Comparison of ENCODE assay signal across 8 cellular contexts in the genomic region with DNA sequence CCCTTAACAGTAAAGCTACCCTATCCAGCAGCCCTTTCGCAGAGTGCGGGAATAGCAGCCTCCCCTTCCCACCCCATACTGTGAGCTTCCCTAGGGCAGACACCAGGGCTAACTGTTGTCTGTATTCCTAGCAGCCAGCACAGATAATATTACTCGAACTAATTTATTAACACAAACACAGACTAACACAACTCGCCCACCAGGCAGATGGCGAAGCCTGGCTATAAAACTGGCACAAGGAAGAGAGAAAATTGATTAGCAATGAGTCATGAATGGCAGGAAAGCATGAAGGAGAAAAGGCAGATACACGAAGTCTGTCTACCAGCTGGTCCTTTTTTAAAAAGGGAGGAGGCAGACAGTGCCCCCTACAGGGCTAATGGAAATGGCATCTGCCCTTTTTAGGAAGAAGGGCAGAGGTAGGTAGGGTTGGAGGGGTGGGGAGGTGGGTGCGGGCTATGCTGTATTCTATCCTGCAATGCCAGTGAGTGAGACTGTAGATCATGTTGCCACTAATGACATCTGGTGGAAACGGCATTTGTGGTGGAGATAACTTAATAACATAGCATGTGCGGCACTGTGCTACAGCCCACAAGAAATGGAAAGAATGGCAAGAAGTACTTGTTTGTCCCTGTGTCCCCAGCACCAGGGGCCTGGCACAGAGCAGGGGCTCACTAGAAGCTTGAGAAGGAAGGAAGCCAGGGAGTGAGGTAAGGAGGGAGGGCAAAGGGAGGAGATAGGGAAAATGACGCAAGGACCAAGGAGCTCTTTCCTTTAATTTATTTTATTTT. TPM values are rescaled to one million over a fixed set of nuclear protein-coding genes. Genes with fewer than 3 reads are reported as not detected.
DNase-seq lines count a peak whose midpoint lies in the region; ATAC-seq and TF ChIP-seq lines count a peak whose summit lies in the region.

No MANE protein-coding gene starts in this region.

- 55 to 58% methylated on average over 10 of the region's 10 CpGs for WGBS in heart right ventricle, 2 donors
- 36% methylated on average over 8 of the region's 10 CpGs for WGBS in mesenchymal stem cell

- H3K4ac ChIP-seq in mesenchymal stem cell (ENCODE audit: low read depth in 1 of 2, low read length in 2 of 2), result peak overlapping the region in 1 of 2 experiments; percentile 51

- H2AK5ac ChIP-seq in mesenchymal stem cell (ENCODE audit: low read length, severe bottlenecking), result peak overlapping the region; percentile 55

- intact Hi-C loops in heart right ventricle (cut with DNase I), result loop anchor here in 3 of 10 donors (2.0 to 5.0 kb wide), 2 partner anchors 87 to 100 kb away; partner anchors contain the start of gene CITED4 (in 2 of the 3)
- intact Hi-C loops in cardiac septum (cut with DNase I), result no loop called here
- intact Hi-C loops in activated CD4-positive, alpha-beta T cell treated with anti-CD3 and anti-CD28 coated beads for 36 hours (cut with DNase I, micrococcal nuclease), result loop anchor here in 1 of 2 experiments (1.0 kb wide), 1 partner anchor 101 kb away; no protein-coding TSS in a partner anchor

- peak overlapping the region; percentile 49 for H2BK120ac ChIP-seq in mesenchymal stem cell (ENCODE audit: low read depth, low read length)

- ATAC-seq in heart right ventricle, result peak in 4 of 8 donors; percentile 45 to 61 (median 50)
- peak; percentile 85 for ATAC-seq in activated CD4-positive, alpha-beta T cell treated with anti-CD3 and anti-CD28 coated beads for 36 hours
- ATAC-seq in HG03025 (IDR thresholded peaks at IDR 0.05; ENCODE audit: low FRiP score, unreplicated experiment), result no peak

- H4K91ac ChIP-seq in mesenchymal stem cell (ENCODE audit: low read length), result peak overlapping the region; percentile 89

- peak; percentile 25 to 73 (median 56) for TF ChIP-seq CTCF in heart right ventricle (IDR thresholded peaks at IDR 0.05)

- H3K4me3 Mint-ChIP-seq in activated CD4-positive, alpha-beta T cell treated with anti-CD3 and anti-CD28 coated beads for 36 hours, result no peak overlapping the region

- H3K27ac Mint-ChIP-seq in activated CD4-positive, alpha-beta T cell treated with anti-CD3 and anti-CD28 coated beads for 36 hours, result no peak overlapping the region

- peak overlapping the region; percentile 58 for H2BK5ac ChIP-seq in mesenchymal stem cell (ENCODE audit: low read depth, low read length, poor library complexity, severe bottlenecking)

- H3K4me3 ChIP-seq in heart right ventricle (no peak overlapping the region), mesenchymal stem cell (ENCODE audit: insufficient read depth in 1 of 2, low read depth in 1 of 2, low read length in 2 of 2) (no peak overlapping the region)

- no peaks in the 10 kb centered on the region for H3K9me3 Mint-ChIP-seq in activated CD4-positive, alpha-beta T cell treated with anti-CD3 and anti-CD28 coated beads for 36 hours (ENCODE audit: low read depth)

- H3K9ac ChIP-seq in mesenchymal stem cell (ENCODE audit: low read length), result peak overlapping the region; percentile 11

- H3K27ac ChIP-seq in heart right ventricle (no peak overlapping the region), mesenchymal stem cell (ENCODE audit: low read length, poor library complexity, severe bottlenecking) (peak overlapping the region; percentile 87)

- CTCF ChIA-PET in activated CD4-positive, alpha-beta T cell treated with anti-CD3 and anti-CD28 coated beads for 36 hours (lab: Charles Lee), result interaction anchor here (0.5 to 11.1 kb wide), 27 partner anchors 9 to 466 kb away, joined by 3 to 140 read pairs (median 4); no protein-coding TSS in a partner anchor

- H3K4me1 ChIP-seq in heart right ventricle, result peaks cover 0 to 28% (median 7%) of the 10 kb centered on the region in 9 donors
- H3K4me1 ChIP-seq in mesenchymal stem cell (ENCODE audit: control insufficient read depth, insufficient read depth, low read depth, low read length), result peaks cover 5% of the 10 kb centered on the region

- H3K36me3 ChIP-seq in heart right ventricle, result no peaks in the 10 kb centered on the region
- H3K36me3 ChIP-seq in mesenchymal stem cell (ENCODE audit: control insufficient read depth in 1 of 2, insufficient read depth in 2 of 2, low read depth in 1 of 2, low read length in 2 of 2), result no peaks in the 10 kb centered on the region

- POLR2A ChIA-PET in activated CD4-positive, alpha-beta T cell treated with anti-CD3 and anti-CD28 coated beads for 36 hours (lab: Charles Lee), result no interaction called here

- no peaks in the 10 kb centered on the region for H3K4me1 Mint-ChIP-seq in activated CD4-positive, alpha-beta T cell treated with anti-CD3 and anti-CD28 coated beads for 36 hours

- H3K79me1 ChIP-seq in mesenchymal stem cell (replicated peaks; ENCODE audit: low read length, poor library complexity, severe bottlenecking), result no peaks in the 10 kb centered on the region

- no peak overlapping the region for H3K23ac ChIP-seq in mesenchymal stem cell (ENCODE audit: low read length in 2 of 2)

- H3K14ac ChIP-seq in mesenchymal stem cell (ENCODE audit: low read length in 2 of 2), result no peak overlapping the region

- H4K8ac ChIP-seq in mesenchymal stem cell (ENCODE audit: low read length), result peak overlapping the region; percentile 92

- peaks cover 17% of the 10 kb centered on the region for H3K27me3 Mint-ChIP-seq in activated CD4-positive, alpha-beta T cell treated with anti-CD3 and anti-CD28 coated beads for 36 hours

- H2BK12ac ChIP-seq in mesenchymal stem cell (ENCODE audit: low read length in 2 of 2), result no peak overlapping the region

- peak overlapping the region; percentile 36 for H2AFZ ChIP-seq in mesenchymal stem cell (ENCODE audit: low read depth, low read length)

- no peaks in the 10 kb centered on the region for H3K36me3 Mint-ChIP-seq in activated CD4-positive, alpha-beta T cell treated with anti-CD3 and anti-CD28 coated beads for 36 hours (ENCODE audit: low read depth)

- no peak overlapping the region for H2BK15ac ChIP-seq in mesenchymal stem cell (ENCODE audit: low read depth, poor library complexity, severe bottlenecking)

- DNase-seq in heart right ventricle, result peak in 1 of 2 donors; percentile 24
- DNase-seq in cardiac septum (ENCODE audit: low spot score), result no peak
- DNase-seq in NCI-H446 treated with DMSO at 0.1 percent for 48 hours (lab: John Stamatoyannopoulos, UW), result peak; percentile 97
- peak; percentile 78 for DNase-seq in activated CD4-positive, alpha-beta T cell treated with anti-CD3 and anti-CD28 coated beads for 36 hours
- peak; percentile 70 to 80 for DNase-seq in dermis microvascular lymphatic vessel endothelial cell (ENCODE audit: low read depth in 2 of 2)
- peak; percentile 67 for DNase-seq in mesenchymal stem cell
- DNase-seq in stimulated activated CD8-positive, alpha-beta memory T cell treated with anti-CD3 and anti-CD28 coated beads, Interleukin-7, amount 100 ng/mL, for 24 hours (ENCODE audit: low read depth), result peak; percentile 34

- peaks cover 0 to 12% (median 0%) of the 10 kb centered on the region in 7 donors for H3K27me3 ChIP-seq in heart right ventricle
- peaks cover 0 to 15% of the 10 kb centered on the region in 2 experiments for H3K27me3 ChIP-seq in mesenchymal stem cell (ENCODE audit: control insufficient read depth in 1 of 2, insufficient read depth in 1 of 2, low read length in 2 of 2)

- H3K4me2 ChIP-seq in mesenchymal stem cell (ENCODE audit: low read length, poor library complexity, severe bottlenecking), result peak overlapping the region; percentile 34

- H3K9me3 ChIP-seq in heart right ventricle (peaks cover 0 to 20% (median 0%) of the 10 kb centered on the region in 11 donors), mesenchymal stem cell (ENCODE audit: control insufficient read depth, low read length) (peaks cover 7% of the 10 kb centered on the region)

- peak overlapping the region in 1 of 2 experiments; percentile 54 for H3K18ac ChIP-seq in mesenchymal stem cell (ENCODE audit: low read depth in 1 of 2, low read length in 2 of 2)

RNA-seq across cellular contexts. Expression of gene CTPS1, which starts 30.6 kb away (rescaled TPM):
- total RNA-seq in heart right ventricle (10 to 100 TPM in 1 of 10 donors, 1 to 10 TPM in 9; 6.0 to 12.1 (median 7.1) TPM), cardiac septum (8.5 TPM), dermis microvascular lymphatic vessel endothelial cell (16.0 and 16.8 TPM in 2 replicates)
- polyA plus RNA-seq in heart right ventricle, result 10 to 100 TPM in 1 of 2 donors, 1 to 10 TPM in 1; 4.6 to 12.0 TPM
- total RNA-seq in activated CD4-positive, alpha-beta T cell treated with anti-CD3 and anti-CD28 coated beads for 36 hours, result 100 to 1,000 TPM in 1 of 2 experiments, 10 to 100 TPM in 1; 89.5 to 106 TPM
- 20.0 TPM for polyA plus RNA-seq in mesenchymal stem cell (2013, experiment 1 of 2)
- polyA plus RNA-seq in mesenchymal stem cell (2013, experiment 2 of 2), result 19.4 TPM
